ENCODE assay signal across 32 cellular contexts in the genomic region with DNA sequence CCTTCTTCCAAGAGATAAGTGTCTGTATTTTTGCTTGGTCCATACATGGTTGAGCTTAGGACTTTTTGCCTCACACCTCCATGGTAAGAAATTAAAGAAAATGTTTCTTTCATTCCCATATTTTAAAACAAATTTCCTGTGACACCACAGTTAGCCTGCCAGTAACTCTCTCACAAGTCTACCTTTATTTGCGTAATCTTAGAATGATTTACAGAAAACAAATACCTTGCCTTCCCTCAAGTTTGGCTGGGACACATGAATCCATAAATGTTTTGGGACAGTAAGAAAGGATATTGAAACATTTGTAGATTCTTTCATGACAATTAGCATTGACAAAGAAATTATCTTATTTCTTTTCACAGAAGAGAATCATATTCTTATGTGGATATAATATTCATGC. TPM values are rescaled to one million over a fixed set of nuclear protein-coding genes. Genes with fewer than 3 reads are reported as not detected.
"Had no signal": no experiment of that assay in that cellular context is flagged by ENCODE, and none has a peak within 500 bp of the region (broad histone marks: within the 10 kb centered on the region; RNA-seq: fewer than 3 reads in every experiment).

No MANE protein-coding gene starts in this region.

- H3K9me3 ChIP-seq: breast epithelium, gastrocnemius medialis, lower lobe of right lung, upper lobe of left lung had no signal

- DNase-seq: activated CD4-positive, alpha-beta memory T cell treated with anti-CD3 and anti-CD28 coated beads, Interleukin-2, amount 10 ng/mL, durations not matched to agents 7 days and 5 days; activated CD4-positive, alpha-beta T cell treated with anti-CD3 and anti-CD28 coated beads for 1 hour; activated CD4-positive, alpha-beta T cell treated with anti-CD3 and anti-CD28 coated beads, Interleukin-2, amount 10 ng/mL, durations not matched to agents 7 days and 5 days; activated CD8-positive, alpha-beta memory T cell treated with anti-CD3 and anti-CD28 coated beads, Interleukin-2, amount 50 U/mL, for 48 hours; activated naive CD8-positive, alpha-beta T cell treated with anti-CD3 and anti-CD28 coated beads, Interleukin-2, amount 50 U/mL, for 24 hours; activated T-cell treated with anti-CD3 and anti-CD28 coated beads, Interleukin-2, amount 50 U/mL, for 24 hours; amygdala; central memory CD4-positive, alpha-beta T cell; effector memory CD4-positive, alpha-beta T cell; erythroblast; gastrocnemius medialis; hippocampal formation; lower lobe of right lung; mesendoderm; posterior cingulate gyrus; stimulated activated CD4-positive, alpha-beta T cell treated with anti-CD3 and anti-CD28 coated beads, Interleukin-4, amount 100 ng/mL, for 24 hours; substantia nigra; T-helper 9 cell; upper lobe of left lung had no signal

- H3K27ac ChIP-seq: breast epithelium, gastrocnemius medialis, lower lobe of right lung, skin epidermis, upper lobe of left lung had no signal

- H3K4me3 ChIP-seq: breast epithelium, gastrocnemius medialis, lower lobe of right lung, skin epidermis, upper lobe of left lung had no signal

- H3K27me3 ChIP-seq: breast epithelium, gastrocnemius medialis, upper lobe of left lung had no signal

- H3K36me3 ChIP-seq: breast epithelium, gastrocnemius medialis, lower lobe of right lung, upper lobe of left lung had no signal

- H3K4me1 ChIP-seq: breast epithelium, lower lobe of right lung, upper lobe of left lung had no signal

- H3K27ac Mint-ChIP-seq: activated CD4-positive, alpha-beta memory T cell treated with anti-CD3 and anti-CD28 coated beads, Interleukin-2, amount 10 ng/mL, durations not matched to agents 7 days and 5 days; activated CD4-positive, alpha-beta T cell treated with anti-CD3 and anti-CD28 coated beads, Interleukin-2, amount 10 ng/mL, durations not matched to agents 7 days and 5 days; activated naive CD4-positive, alpha-beta T cell treated with anti-CD3 and anti-CD28 coated beads, Interleukin-2, amount 50 U/mL, for 24 hours; activated naive CD8-positive, alpha-beta T cell treated with anti-CD3 and anti-CD28 coated beads, Interleukin-2, amount 50 U/mL, for 24 hours; activated T-cell treated with anti-CD3 and anti-CD28 coated beads, Interleukin-2, amount 50 U/mL, for 24 hours; natural killer cell treated with Interleukin-12 subunit alpha and Interleukin-12 subunit beta and Interleukin-15 and Interleukin-18, amount 100 ng/mL, for 72 hours; stimulated activated effector memory CD8-positive, alpha-beta T cell treated with anti-CD3 and anti-CD28 coated beads, Interleukin-12 subunit alpha, Interleukin-12 subunit beta, amount 100 ng/mL, for 72 hours; stimulated activated naive CD8-positive, alpha-beta T cell treated with anti-CD3 and anti-CD28 coated beads, Interleukin-15, Interleukin-2, amounts not matched to agents 100 ng/mL and 50 ng/mL, for 24 hours; T-helper 1 cell treated with Interleukin-12 subunit alpha and Interleukin-12 subunit beta and Interleukin-4 antibody, amounts not matched to agents 30 μg/mL and 1 μg/mL, for 36 hours; WTC11 had no signal

- H3K4me3 Mint-ChIP-seq: activated CD4-positive, alpha-beta memory T cell treated with anti-CD3 and anti-CD28 coated beads, Interleukin-2, amount 10 ng/mL, durations not matched to agents 7 days and 5 days; activated CD4-positive, alpha-beta T cell treated with anti-CD3 and anti-CD28 coated beads, Interleukin-2, amount 10 ng/mL, durations not matched to agents 7 days and 5 days; activated naive CD4-positive, alpha-beta T cell treated with anti-CD3 and anti-CD28 coated beads, Interleukin-2, amount 50 U/mL, for 24 hours; activated naive CD8-positive, alpha-beta T cell treated with anti-CD3 and anti-CD28 coated beads, Interleukin-2, amount 50 U/mL, for 24 hours; activated T-cell treated with anti-CD3 and anti-CD28 coated beads, Interleukin-2, amount 50 U/mL, for 24 hours; natural killer cell treated with Interleukin-12 subunit alpha and Interleukin-12 subunit beta and Interleukin-15 and Interleukin-18, amount 100 ng/mL, for 72 hours; stimulated activated effector memory CD8-positive, alpha-beta T cell treated with anti-CD3 and anti-CD28 coated beads, Interleukin-12 subunit alpha, Interleukin-12 subunit beta, amount 100 ng/mL, for 72 hours; stimulated activated naive CD8-positive, alpha-beta T cell treated with anti-CD3 and anti-CD28 coated beads, Interleukin-15, Interleukin-2, amounts not matched to agents 100 ng/mL and 50 ng/mL, for 24 hours; T-helper 1 cell treated with Interleukin-12 subunit alpha and Interleukin-12 subunit beta and Interleukin-4 antibody, amounts not matched to agents 30 μg/mL and 1 μg/mL, for 36 hours; WTC11 had no signal

- H3K9me3 Mint-ChIP-seq: activated CD4-positive, alpha-beta memory T cell treated with anti-CD3 and anti-CD28 coated beads, Interleukin-2, amount 10 ng/mL, durations not matched to agents 7 days and 5 days; activated CD4-positive, alpha-beta T cell treated with anti-CD3 and anti-CD28 coated beads, Interleukin-2, amount 10 ng/mL, durations not matched to agents 7 days and 5 days; activated naive CD4-positive, alpha-beta T cell treated with anti-CD3 and anti-CD28 coated beads, Interleukin-2, amount 50 U/mL, for 24 hours; activated naive CD8-positive, alpha-beta T cell treated with anti-CD3 and anti-CD28 coated beads, Interleukin-2, amount 50 U/mL, for 24 hours; activated T-cell treated with anti-CD3 and anti-CD28 coated beads, Interleukin-2, amount 50 U/mL, for 24 hours; natural killer cell treated with Interleukin-12 subunit alpha and Interleukin-12 subunit beta and Interleukin-15 and Interleukin-18, amount 100 ng/mL, for 72 hours; stimulated activated effector memory CD8-positive, alpha-beta T cell treated with anti-CD3 and anti-CD28 coated beads, Interleukin-12 subunit alpha, Interleukin-12 subunit beta, amount 100 ng/mL, for 72 hours; stimulated activated naive CD8-positive, alpha-beta T cell treated with anti-CD3 and anti-CD28 coated beads, Interleukin-15, Interleukin-2, amounts not matched to agents 100 ng/mL and 50 ng/mL, for 24 hours; T-helper 1 cell treated with Interleukin-12 subunit alpha and Interleukin-12 subunit beta and Interleukin-4 antibody, amounts not matched to agents 30 μg/mL and 1 μg/mL, for 36 hours; WTC11 had no signal

- ATAC-seq: activated naive CD8-positive, alpha-beta T cell treated with anti-CD3 and anti-CD28 coated beads, Interleukin-2, amount 50 U/mL, for 24 hours; gastrocnemius medialis; natural killer cell treated with Interleukin-12 subunit alpha and Interleukin-12 subunit beta and Interleukin-15 and Interleukin-18, amount 100 ng/mL, for 72 hours; sciatic nerve; stimulated activated effector memory CD8-positive, alpha-beta T cell treated with anti-CD3 and anti-CD28 coated beads, Interleukin-12 subunit alpha, Interleukin-12 subunit beta, amount 100 ng/mL, for 72 hours; WTC11 had no signal

- H3K4me1 Mint-ChIP-seq: activated CD4-positive, alpha-beta memory T cell treated with anti-CD3 and anti-CD28 coated beads, Interleukin-2, amount 10 ng/mL, durations not matched to agents 7 days and 5 days; activated CD4-positive, alpha-beta T cell treated with anti-CD3 and anti-CD28 coated beads, Interleukin-2, amount 10 ng/mL, durations not matched to agents 7 days and 5 days; activated naive CD4-positive, alpha-beta T cell treated with anti-CD3 and anti-CD28 coated beads, Interleukin-2, amount 50 U/mL, for 24 hours; activated naive CD8-positive, alpha-beta T cell treated with anti-CD3 and anti-CD28 coated beads, Interleukin-2, amount 50 U/mL, for 24 hours; stimulated activated effector memory CD8-positive, alpha-beta T cell treated with anti-CD3 and anti-CD28 coated beads, Interleukin-12 subunit alpha, Interleukin-12 subunit beta, amount 100 ng/mL, for 72 hours had no signal

- H3K36me3 Mint-ChIP-seq: activated naive CD4-positive, alpha-beta T cell treated with anti-CD3 and anti-CD28 coated beads, Interleukin-2, amount 50 U/mL, for 24 hours; natural killer cell treated with Interleukin-12 subunit alpha and Interleukin-12 subunit beta and Interleukin-15 and Interleukin-18, amount 100 ng/mL, for 72 hours; stimulated activated effector memory CD8-positive, alpha-beta T cell treated with anti-CD3 and anti-CD28 coated beads, Interleukin-12 subunit alpha, Interleukin-12 subunit beta, amount 100 ng/mL, for 72 hours; WTC11 had no signal

RNA-seq across cellular contexts. Expression of a gene that starts 3.8 kb away (rescaled TPM):
- total RNA-seq: activated CD4-positive, alpha-beta memory T cell treated with anti-CD3 and anti-CD28 coated beads, Interleukin-2, amount 10 ng/mL, durations not matched to agents 7 days and 5 days; activated CD4-positive, alpha-beta T cell treated with anti-CD3 and anti-CD28 coated beads, Interleukin-2, amount 10 ng/mL, durations not matched to agents 7 days and 5 days; breast epithelium; dermis microvascular lymphatic vessel endothelial cell; gastrocnemius medialis; lower lobe of right lung; mononuclear cell; myocyte; natural killer cell treated with Interleukin-12 subunit alpha and Interleukin-12 subunit beta and Interleukin-15 and Interleukin-18, amount 100 ng/mL, for 72 hours; omental fat pad; sciatic nerve; upper lobe of left lung; WTC11 had no signal
